ENCODE assay signal across 9 cellular contexts in genomic region chr2:102217032-102217431, GRCh38. TPM values are rescaled to one million over a fixed set of nuclear protein-coding genes. Genes with fewer than 3 reads are reported as not detected.
"Had no signal": no experiment of that assay in that cellular context is flagged by ENCODE, and none has a peak within 500 bp of the region (broad histone marks: within the 10 kb centered on the region; RNA-seq: fewer than 3 reads in every experiment).

No MANE protein-coding gene starts in this region.

- H3K4me3 ChIP-seq: GM23248, HAP-1 had no signal

- FAIRE-seq: HTR-8/SVneo had no signal

- H3K9ac ChIP-seq: GM23248 had no signal

- H3K9me3 ChIP-seq: HAP-1 had no signal

- H2AFZ ChIP-seq: GM23248 had no signal

- DNase-seq: GM23248, GOT3, H7, KG1 had no signal

- H3K27ac ChIP-seq: GM23248 had no signal

- ATAC-seq: HCT116 had no signal

- H3K4me1 ChIP-seq: HAP-1 had no signal

- H3K36me3 ChIP-seq: HAP-1 had no signal

RNA-seq across cellular contexts. Expression of gene IL1RL2, which starts 30.2 kb away (rescaled TPM):
- total RNA-seq: H4, H7 had no signal
- polyA plus RNA-seq: IgD-negative memory B cell had no signal
